ENCODE assay signal across 8 cellular contexts in the genomic region with DNA sequence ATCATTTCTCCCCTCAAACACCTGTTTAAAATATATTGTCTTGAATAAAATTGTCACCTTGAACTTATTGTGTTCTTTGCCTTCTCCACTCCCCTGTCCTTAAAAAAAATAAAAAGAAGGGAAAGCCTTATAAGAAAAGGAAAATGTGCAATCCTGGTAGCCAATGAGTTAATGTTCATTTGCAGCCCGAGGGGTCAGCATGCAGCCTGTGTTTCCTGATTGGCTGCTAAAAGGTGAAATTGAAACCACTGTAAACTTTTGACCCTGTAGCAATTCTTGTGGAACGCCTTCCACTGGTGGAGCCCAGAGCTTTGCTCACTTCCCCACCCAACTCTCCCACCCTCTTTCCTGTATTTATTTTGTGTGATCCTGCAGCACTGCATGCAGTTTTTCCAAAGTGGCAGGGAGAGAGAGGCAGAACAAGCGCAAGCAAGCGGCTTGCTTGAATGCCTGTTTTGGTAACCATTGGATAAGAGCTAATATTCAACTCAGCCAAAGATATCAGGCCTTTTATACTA.
DNase-seq lines count a peak whose midpoint lies in the region; ATAC-seq and TF ChIP-seq lines count a peak whose summit lies in the region.

No MANE protein-coding gene starts in this region.

- POLR2A ChIA-PET in GM10248 (lab: Yijun Ruan, JAX): interaction anchor here (0.6 kb wide), 1 partner anchor 54 kb away, joined by 3 read pairs; no protein-coding TSS in a partner anchor
- POLR2A ChIA-PET in activated CD4-positive, alpha-beta memory T cell treated with anti-CD3 and anti-CD28 coated beads for 36 hours (lab: Charles Lee): no interaction called here

- intact Hi-C loops in activated CD4-positive, alpha-beta memory T cell treated with anti-CD3 and anti-CD28 coated beads for 36 hours (cut with micrococcal nuclease): loop anchor here (5.0 kb wide), 1 partner anchor 34 kb away; no protein-coding TSS in a partner anchor

- H3K36me3 Mint-ChIP-seq in HFFc6 (ENCODE audit: low read depth): peaks cover 7% of the 10 kb centered on the region
- peaks cover 5% of the 10 kb centered on the region for H3K36me3 Mint-ChIP-seq in activated CD4-positive, alpha-beta memory T cell treated with anti-CD3 and anti-CD28 coated beads for 36 hours

- H3K9me3 Mint-ChIP-seq in HFFc6: peaks cover 6% of the 10 kb centered on the region
- no peaks in the 10 kb centered on the region for H3K9me3 Mint-ChIP-seq in activated CD4-positive, alpha-beta memory T cell treated with anti-CD3 and anti-CD28 coated beads for 36 hours

- TF ChIP-seq CTCF in GM10248 (IDR thresholded peaks at IDR 0.05; ENCODE audit: control extremely low read depth, extremely low read depth, low read depth, missing control alignments): no peak
- TF ChIP-seq CTCF in HFFc6 (IDR thresholded peaks at IDR 0.05): no peak

- CTCF ChIA-PET in GM10248 (lab: Yijun Ruan, JAX): interaction anchor here (0.7 to 1.6 kb wide), 6 partner anchors 8 to 37 kb away, joined by 3 to 4 read pairs (median 3); no protein-coding TSS in a partner anchor
- CTCF ChIA-PET in activated CD4-positive, alpha-beta memory T cell treated with anti-CD3 and anti-CD28 coated beads for 36 hours (lab: Charles Lee): interaction anchor here (0.5 to 1.9 kb wide), 3 partner anchors 45 to 192 kb away, joined by 3 to 6 read pairs (median 4); no protein-coding TSS in a partner anchor

- no peaks in the 10 kb centered on the region; the same call in 1 of the 2 replicates for H3K27me3 Mint-ChIP-seq in HFFc6 (ENCODE audit: insufficient read depth)
- no peaks in the 10 kb centered on the region for H3K27me3 Mint-ChIP-seq in activated CD4-positive, alpha-beta memory T cell treated with anti-CD3 and anti-CD28 coated beads for 36 hours

- H3K4me1 Mint-ChIP-seq in HFFc6 (ENCODE audit: low read depth): peaks cover 48% of the 10 kb centered on the region
- peaks cover 76% of the 10 kb centered on the region for H3K4me1 Mint-ChIP-seq in activated CD4-positive, alpha-beta memory T cell treated with anti-CD3 and anti-CD28 coated beads for 36 hours (ENCODE audit: low read depth)

- ATAC-seq in GM18873 (IDR thresholded peaks at IDR 0.05; ENCODE audit: low FRiP score, unreplicated experiment) (no peak), HG03565 (IDR thresholded peaks at IDR 0.05; ENCODE audit: unreplicated experiment) (no peak)

- H3K27ac Mint-ChIP-seq in HFFc6: peak overlapping the region; percentile 62
- no peak overlapping the region for H3K27ac Mint-ChIP-seq in activated CD4-positive, alpha-beta memory T cell treated with anti-CD3 and anti-CD28 coated beads for 36 hours

- peak overlapping the region; percentile 80 for H3K4me3 Mint-ChIP-seq in HFFc6
- H3K4me3 Mint-ChIP-seq in activated CD4-positive, alpha-beta memory T cell treated with anti-CD3 and anti-CD28 coated beads for 36 hours: peak overlapping the region; percentile 7

- DNase-seq in GM10248 (ENCODE audit: extremely low spot score) (peak; percentile 70), HFFc6 (peak; percentile 70), NCI-H2171 (lab: John Stamatoyannopoulos, UW) (peak; percentile 73), foreskin melanocyte (peak; percentile 80), nucleus accumbens (lab: John Stamatoyannopoulos, UW) (peak in 33 of 56 donors; percentile 2 to 46 (median 11))
- no peak for DNase-seq in activated CD4-positive, alpha-beta memory T cell treated with anti-CD3 and anti-CD28 coated beads for 36 hours
